ENCODE assay signal across 32 cellular contexts in the genomic region with DNA sequence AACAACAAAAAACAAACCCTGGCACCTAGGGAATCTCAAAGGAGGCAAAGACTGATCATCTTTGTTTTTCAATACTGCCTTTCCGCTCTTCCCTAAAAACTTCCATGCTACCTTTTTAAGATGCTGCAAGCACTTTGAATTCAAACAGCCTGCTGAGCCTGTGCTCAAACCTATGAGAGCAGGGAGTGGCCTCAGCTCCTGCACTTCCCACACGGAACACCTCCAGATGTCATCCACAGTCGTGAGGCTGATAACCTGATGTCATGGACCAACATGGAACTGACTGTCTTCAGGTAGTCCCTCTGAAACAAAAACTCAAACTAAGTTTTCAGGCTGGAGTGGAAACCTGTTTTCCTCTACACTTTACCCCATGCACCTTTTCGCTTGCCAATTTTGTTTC.
"Had no signal": no experiment of that assay in that cellular context is flagged by ENCODE, and none has a peak within 500 bp of the region (broad histone marks: within the 10 kb centered on the region; RNA-seq: fewer than 3 reads in every experiment).

No MANE protein-coding gene starts in this region.

- DNase-seq: activated CD4-positive, alpha-beta memory T cell treated with anti-CD3 and anti-CD28 coated beads for 36 hours; activated CD4-positive, alpha-beta T cell treated with anti-CD3 and anti-CD28 coated beads for 1 hour; activated CD4-positive, alpha-beta T cell treated with anti-CD3 and anti-CD28 coated beads for 4 hours; activated CD4-positive, alpha-beta T cell treated with anti-CD3 and anti-CD28 coated beads, Interleukin-2, amount 50 U/mL, for 1 hour; activated CD8-positive, alpha-beta memory T cell treated with anti-CD3 and anti-CD28 coated beads, Interleukin-2, amount 10 ng/mL, durations not matched to agents 7 days and 5 days; activated CD8-positive, alpha-beta memory T cell treated with anti-CD3 and anti-CD28 coated beads, Interleukin-2, amount 50 U/mL, for 4 hours; activated CD8-positive, alpha-beta T cell treated with anti-CD3 and anti-CD28 coated beads, Interleukin-2, amount 10 ng/mL, durations not matched to agents 7 days and 5 days; activated effector memory CD4-positive, alpha-beta T cell treated with anti-CD3 and anti-CD28 coated beads, Interleukin-2, amount 50 U/mL, for 16 hours; activated naive CD4-positive, alpha-beta T cell treated with anti-CD3 and anti-CD28 coated beads for 36 hours; activated naive CD8-positive, alpha-beta T cell treated with anti-CD3 and anti-CD28 coated beads for 36 hours; activated naive CD8-positive, alpha-beta T cell treated with anti-CD3 and anti-CD28 coated beads, Interleukin-2, amount 50 U/mL, for 24 hours; activated T-cell treated with anti-CD3 and anti-CD28 coated beads, Interleukin-2, amount 50 U/mL, for 1 hour; activated T-cell treated with anti-CD3 and anti-CD28 coated beads, Interleukin-2, amount 50 U/mL, for 48 hours; adrenal gland; amygdala; aorta; body of pancreas; cortex of kidney; dermis blood vessel endothelial cell; effector CD4-positive, alpha-beta T cell; effector memory CD8-positive, alpha-beta T cell; esophagus squamous epithelium; heart left ventricle; T-helper 1 cell; T-helper 2 cell had no signal

- H3K4me3 ChIP-seq: adrenal gland, body of pancreas, esophagus squamous epithelium, heart left ventricle had no signal

- H3K27me3 Mint-ChIP-seq: activated CD4-positive, alpha-beta memory T cell treated with anti-CD3 and anti-CD28 coated beads for 36 hours; activated CD8-positive, alpha-beta memory T cell treated with anti-CD3 and anti-CD28 coated beads, Interleukin-2, amount 10 ng/mL, durations not matched to agents 7 days and 5 days; activated naive CD4-positive, alpha-beta T cell treated with anti-CD3 and anti-CD28 coated beads, Interleukin-2, amount 50 U/mL, for 24 hours; activated naive CD8-positive, alpha-beta T cell treated with anti-CD3 and anti-CD28 coated beads for 36 hours; activated naive CD8-positive, alpha-beta T cell treated with anti-CD3 and anti-CD28 coated beads, Interleukin-2, amount 50 U/mL, for 24 hours; effector memory CD8-positive, alpha-beta T cell had no signal

- H3K9me3 Mint-ChIP-seq: activated T-helper 1 cell treated with anti-CD3 and anti-CD28 coated beads, Interleukin-12 subunit alpha, Interleukin-12 subunit beta, Interleukin-2, Interleukin-4 antibody, amounts not matched to agents 30 ng/mL and 10 ng/mL and 1 ng/mL, durations not matched to agents 14 hours and 24 hours and 36 hours; activated T-helper 2 cell treated with anti-CD3 and anti-CD28 coated beads, Interferon-gamma antibody, Interleukin-2, Interleukin-4, amounts not matched to agents 10 μg/mL and 5 μg/mL and 100 μg/mL, durations not matched to agents 14 hours and 24 hours and 36 hours; effector memory CD8-positive, alpha-beta T cell had no signal

- H3K9me3 ChIP-seq: adrenal gland, body of pancreas, esophagus squamous epithelium had no signal

- ATAC-seq: activated CD8-positive, alpha-beta memory T cell treated with anti-CD3 and anti-CD28 coated beads, Interleukin-2, amount 10 ng/mL, durations not matched to agents 7 days and 5 days; activated CD8-positive, alpha-beta T cell treated with anti-CD3 and anti-CD28 coated beads, Interleukin-2, amount 10 ng/mL, durations not matched to agents 7 days and 5 days; activated naive CD8-positive, alpha-beta T cell treated with anti-CD3 and anti-CD28 coated beads, Interleukin-2, amount 50 U/mL, for 24 hours; body of pancreas; effector memory CD8-positive, alpha-beta T cell; heart left ventricle had no signal

- H3K27ac ChIP-seq: adrenal gland, body of pancreas, epithelial cell of prostate, esophagus squamous epithelium, heart left ventricle had no signal

- H3K4me1 ChIP-seq: adrenal gland, body of pancreas, esophagus squamous epithelium had no signal

- H3K27me3 ChIP-seq: adrenal gland, body of pancreas, esophagus squamous epithelium, heart left ventricle had no signal

- H3K4me1 Mint-ChIP-seq: activated CD8-positive, alpha-beta memory T cell treated with anti-CD3 and anti-CD28 coated beads, Interleukin-2, amount 10 ng/mL, durations not matched to agents 7 days and 5 days; activated naive CD4-positive, alpha-beta T cell treated with anti-CD3 and anti-CD28 coated beads, Interleukin-2, amount 50 U/mL, for 24 hours; activated naive CD8-positive, alpha-beta T cell treated with anti-CD3 and anti-CD28 coated beads for 36 hours; activated naive CD8-positive, alpha-beta T cell treated with anti-CD3 and anti-CD28 coated beads, Interleukin-2, amount 50 U/mL, for 24 hours had no signal

- H3K4me3 Mint-ChIP-seq: activated CD4-positive, alpha-beta memory T cell treated with anti-CD3 and anti-CD28 coated beads for 36 hours; activated CD8-positive, alpha-beta memory T cell treated with anti-CD3 and anti-CD28 coated beads, Interleukin-2, amount 10 ng/mL, durations not matched to agents 7 days and 5 days; activated CD8-positive, alpha-beta T cell treated with anti-CD3 and anti-CD28 coated beads, Interleukin-2, amount 10 ng/mL, durations not matched to agents 7 days and 5 days; activated naive CD4-positive, alpha-beta T cell treated with anti-CD3 and anti-CD28 coated beads for 36 hours; activated naive CD4-positive, alpha-beta T cell treated with anti-CD3 and anti-CD28 coated beads, Interleukin-2, amount 50 U/mL, for 24 hours; activated naive CD8-positive, alpha-beta T cell treated with anti-CD3 and anti-CD28 coated beads for 36 hours; activated naive CD8-positive, alpha-beta T cell treated with anti-CD3 and anti-CD28 coated beads, Interleukin-2, amount 50 U/mL, for 24 hours; activated T-helper 1 cell treated with anti-CD3 and anti-CD28 coated beads, Interleukin-12 subunit alpha, Interleukin-12 subunit beta, Interleukin-2, Interleukin-4 antibody, amounts not matched to agents 30 ng/mL and 10 ng/mL and 1 ng/mL, durations not matched to agents 14 hours and 24 hours and 36 hours; effector memory CD8-positive, alpha-beta T cell had no signal

- H3K27ac Mint-ChIP-seq: activated CD4-positive, alpha-beta memory T cell treated with anti-CD3 and anti-CD28 coated beads for 36 hours; activated CD8-positive, alpha-beta memory T cell treated with anti-CD3 and anti-CD28 coated beads, Interleukin-2, amount 10 ng/mL, durations not matched to agents 7 days and 5 days; activated CD8-positive, alpha-beta T cell treated with anti-CD3 and anti-CD28 coated beads, Interleukin-2, amount 10 ng/mL, durations not matched to agents 7 days and 5 days; activated naive CD4-positive, alpha-beta T cell treated with anti-CD3 and anti-CD28 coated beads for 36 hours; activated naive CD4-positive, alpha-beta T cell treated with anti-CD3 and anti-CD28 coated beads, Interleukin-2, amount 50 U/mL, for 24 hours; activated naive CD8-positive, alpha-beta T cell treated with anti-CD3 and anti-CD28 coated beads for 36 hours; activated naive CD8-positive, alpha-beta T cell treated with anti-CD3 and anti-CD28 coated beads, Interleukin-2, amount 50 U/mL, for 24 hours; activated T-helper 1 cell treated with anti-CD3 and anti-CD28 coated beads, Interleukin-12 subunit alpha, Interleukin-12 subunit beta, Interleukin-2, Interleukin-4 antibody, amounts not matched to agents 30 ng/mL and 10 ng/mL and 1 ng/mL, durations not matched to agents 14 hours and 24 hours and 36 hours; activated T-helper 2 cell treated with anti-CD3 and anti-CD28 coated beads, Interferon-gamma antibody, Interleukin-2, Interleukin-4, amounts not matched to agents 10 μg/mL and 5 μg/mL and 100 μg/mL, durations not matched to agents 14 hours and 24 hours and 36 hours; effector memory CD8-positive, alpha-beta T cell had no signal

- FAIRE-seq: colon, endothelial cell of umbilical vein, frontal cortex had no signal
